ENCODE assay signal across 25 cellular contexts in the genomic region with DNA sequence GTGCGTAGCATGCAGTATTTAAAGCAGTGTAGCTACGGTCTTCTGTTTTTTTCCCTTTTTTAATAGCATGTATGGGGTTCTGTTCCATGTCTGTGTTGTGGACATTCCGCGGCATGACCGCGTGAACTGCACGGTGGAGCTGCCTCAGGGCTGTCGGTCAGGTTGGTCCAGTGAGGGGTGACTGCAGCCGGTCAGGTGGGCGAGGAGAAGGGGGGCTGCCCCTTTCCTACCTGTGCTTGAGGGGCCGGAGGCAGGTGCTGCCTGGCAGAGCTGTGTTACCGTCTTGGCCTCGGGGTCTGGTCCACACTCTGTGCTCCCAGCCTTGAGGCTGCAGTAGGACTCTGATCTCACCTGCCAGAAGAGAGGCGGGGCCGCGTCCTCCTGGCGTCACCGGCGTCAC. TPM values are rescaled to one million over a fixed set of nuclear protein-coding genes. Genes with fewer than 3 reads are reported as not detected.
DNase-seq lines count a peak whose midpoint lies in the region; ATAC-seq and TF ChIP-seq lines count a peak whose summit lies in the region.
"Had no signal": no experiment of that assay in that cellular context is flagged by ENCODE, and none has a peak within 500 bp of the region (broad histone marks: within the 10 kb centered on the region; RNA-seq: fewer than 3 reads in every experiment).

No MANE protein-coding gene starts in this region.

- peaks cover 6% of the 10 kb centered on the region for H3K27me3 Mint-ChIP-seq in endothelial cell (ENCODE audit: unreplicated experiment)
- H3K27me3 Mint-ChIP-seq: CD4-positive, alpha-beta memory T cell; IgD-negative memory B cell had no signal

- H3K4me2 ChIP-seq in osteoblast (ENCODE audit: insufficient read depth, low read length): no peak overlapping the region
- H3K4me2 ChIP-seq: GM23338 had no signal

- TF ChIP-seq CTCF in right atrium auricular region (IDR thresholded peaks at IDR 0.05) (no peak), endothelial cell (IDR thresholded peaks at IDR 0.05; ENCODE audit: unreplicated experiment) (no peak), osteoblast (IDR thresholded peaks at IDR 0.05; ENCODE audit: extremely low read depth, low read depth, low read length) (no peak)

- peaks cover 52% of the 10 kb centered on the region for H3K36me3 Mint-ChIP-seq in endothelial cell (ENCODE audit: low read depth, unreplicated experiment)

- peaks cover 63% of the 10 kb centered on the region for H3K36me3 ChIP-seq in right atrium auricular region
- peaks cover 11% of the 10 kb centered on the region for H3K36me3 ChIP-seq in H7 (replicated peaks; ENCODE audit: control insufficient read depth, insufficient read depth, low read length)
- peaks cover 69% of the 10 kb centered on the region for H3K36me3 ChIP-seq in osteoblast (ENCODE audit: insufficient read depth, low read length)

- H3K9me3 Mint-ChIP-seq in endothelial cell (ENCODE audit: unreplicated experiment): no peaks in the 10 kb centered on the region
- H3K9me3 Mint-ChIP-seq: CD4-positive, alpha-beta memory T cell; GM23338; HFFc6; IgD-negative memory B cell had no signal

- H2AFZ ChIP-seq in osteoblast (ENCODE audit: low read length): no peak overlapping the region
- H2AFZ ChIP-seq: GM23338 had no signal

- no peak overlapping the region for H3K27ac Mint-ChIP-seq in endothelial cell (ENCODE audit: unreplicated experiment)
- H3K27ac Mint-ChIP-seq: GM23338, HFFc6, IgD-negative memory B cell had no signal

- H3K27ac ChIP-seq in right atrium auricular region (peak overlapping the region; percentile 18 to 65), osteoblast (ENCODE audit: low read depth, low read length) (no peak overlapping the region)
- H3K27ac ChIP-seq: SK-N-MC had no signal

- H3K9me3 ChIP-seq in right atrium auricular region (no peaks in the 10 kb centered on the region), osteoblast (ENCODE audit: low read depth, low read length) (no peaks in the 10 kb centered on the region)
- H3K9me3 ChIP-seq: HAP-1 had no signal

- ATAC-seq in left cardiac atrium: no peak
- ATAC-seq: GM23338 had no signal

- H3K4me3 ChIP-seq in right atrium auricular region (no peak overlapping the region), H7 (ENCODE audit: insufficient read depth, low read depth, low read length) (no peak overlapping the region), osteoblast (ENCODE audit: insufficient read depth, low read length) (no peak overlapping the region)
- H3K4me3 ChIP-seq: GM23338, HAP-1, SK-N-MC had no signal

- H3K4me1 Mint-ChIP-seq in endothelial cell (ENCODE audit: unreplicated experiment): no peaks in the 10 kb centered on the region
- H3K4me1 Mint-ChIP-seq: GM23338 had no signal

- DNase-seq in right atrium auricular region (ENCODE audit: low spot score) (no peak), left cardiac atrium (no peak), H7 (peak; percentile 40), endothelial cell (ENCODE audit: low spot score) (no peak), osteoblast (ENCODE audit: insufficient read length, low spot score, missing footprints) (peak; percentile 32), hippocampal formation (lab: John Stamatoyannopoulos, UW) (no peak), HuH-7.5 (ENCODE audit: low spot score) (no peak), putamen (ENCODE audit: low spot score) (no peak)
- DNase-seq: AML-193; C1 segment of cervical spinal cord; CD4-positive, alpha-beta memory T cell; COR-L47; HFFc6; NCI-H1048; NCI-H1417; NCI-H1694; NCI-H2029 treated with DMSO at 0.1 percent for 48 hours; NCI-H2227 treated with DMSO at 0.1 percent for 48 hours; NCI-H526 treated with DMSO at 0.1 percent for 48 hours; RPMI8226; SIG-M5 had no signal

- H3K4me1 ChIP-seq in right atrium auricular region (peaks cover 0 to 16% of the 10 kb centered on the region in 2 donors), osteoblast (ENCODE audit: insufficient read depth, low read length) (no peaks in the 10 kb centered on the region)
- H3K4me1 ChIP-seq: HAP-1 had no signal

- H4K20me1 ChIP-seq in osteoblast (ENCODE audit: insufficient read depth, low read length): peaks cover 48% of the 10 kb centered on the region

- H3K4me3 Mint-ChIP-seq in endothelial cell (ENCODE audit: unreplicated experiment): peak overlapping the region; percentile 51
- H3K4me3 Mint-ChIP-seq: CD4-positive, alpha-beta memory T cell; GM23338; HFFc6; IgD-negative memory B cell had no signal

- peaks cover 80% of the 10 kb centered on the region for H3K79me2 ChIP-seq in osteoblast (ENCODE audit: insufficient read depth, low read length)

- no peaks in the 10 kb centered on the region for H3K27me3 ChIP-seq in right atrium auricular region
- no peaks in the 10 kb centered on the region for H3K27me3 ChIP-seq in H7 (ENCODE audit: control insufficient read depth, insufficient read depth, low read length)
- H3K27me3 ChIP-seq in osteoblast (ENCODE audit: insufficient read depth, low read length): no peaks in the 10 kb centered on the region

- intact Hi-C loops in left cardiac atrium (cut with DNase I): no loop called here

RNA-seq across cellular contexts. Expression of gene UCKL1, which starts 24.5 kb away (rescaled TPM):
- total RNA-seq in right atrium auricular region: 10 to 100 TPM; 25.9 to 27.6 TPM
- 10 to 100 TPM; 30.8 to 32.4 TPM for total RNA-seq in left cardiac atrium
- total RNA-seq in H7 (2014; rRNA removed; shearing (Covaris generic)): 21.8 and 26.6 TPM in 2 replicates
- total RNA-seq in endothelial cell (ENCODE audit: unreplicated experiment): 40.1 TPM
- 21.0 and 23.9 TPM in 2 replicates for total RNA-seq in osteoblast

RNA-seq across cellular contexts. Expression of gene DNAJC5, which starts 36.8 kb away (rescaled TPM):
- total RNA-seq in right atrium auricular region: 10 to 100 TPM; 41.2 to 43.8 TPM
- total RNA-seq in left cardiac atrium: 10 to 100 TPM; 41.9 to 53.4 TPM
- total RNA-seq in H7 (2014; rRNA removed; shearing (Covaris generic)): 29.2 and 30.8 TPM in 2 replicates
- 54.4 TPM for total RNA-seq in endothelial cell (ENCODE audit: unreplicated experiment)
- 41.5 and 53.9 TPM in 2 replicates for total RNA-seq in osteoblast

RNA-seq across cellular contexts. Expression of gene ZNF512B, which starts 38.0 kb away (rescaled TPM):
- total RNA-seq in right atrium auricular region (1 to 10 TPM; 7.0 to 8.3 TPM), left cardiac atrium (10 to 100 TPM; 11.7 to 14.5 TPM), endothelial cell (ENCODE audit: unreplicated experiment) (40.8 TPM), osteoblast (12.1 and 14.5 TPM in 2 replicates)
- 13.3 and 15.5 TPM in 2 replicates for total RNA-seq in H7 (2014; rRNA removed; shearing (Covaris generic))

RNA-seq across cellular contexts. Expression of gene SAMD10, which starts 47.7 kb away (rescaled TPM):
- total RNA-seq in right atrium auricular region (1 to 10 TPM; 3.1 to 3.7 TPM), left cardiac atrium (1 to 10 TPM; 2.7 to 3.8 TPM), endothelial cell (ENCODE audit: unreplicated experiment) (5.0 TPM), osteoblast (0.59 and 1.4 TPM in 2 replicates)
- 3.8 and 5.7 TPM in 2 replicates for total RNA-seq in H7 (2014; rRNA removed; shearing (Covaris generic))

RNA-seq across cellular contexts. Expression of gene PRPF6, which starts 49.2 kb away (rescaled TPM):
- total RNA-seq in right atrium auricular region (10 to 100 TPM; 32.9 to 43.6 TPM), left cardiac atrium (10 to 100 TPM; 38.8 to 43.9 TPM), endothelial cell (ENCODE audit: unreplicated experiment) (73.4 TPM), osteoblast (47.1 and 56.1 TPM in 2 replicates)
- 70.8 and 75.3 TPM in 2 replicates for total RNA-seq in H7 (2014; rRNA removed; shearing (Covaris generic))

Comparison
In these comparisons a context has a peak if more than half of its experiments do, and no peak if none do; other contexts are left out.
1. DNase-seq: peak in H7 (single experiment) and osteoblast (single experiment); none in right atrium auricular region (single experiment), left cardiac atrium (single experiment), endothelial cell (single experiment), hippocampal formation (0 of 2), HuH-7.5 (single experiment) and putamen (single experiment).